Comparison of ENCODE assay signal across 19 cellular contexts in the genomic region with DNA sequence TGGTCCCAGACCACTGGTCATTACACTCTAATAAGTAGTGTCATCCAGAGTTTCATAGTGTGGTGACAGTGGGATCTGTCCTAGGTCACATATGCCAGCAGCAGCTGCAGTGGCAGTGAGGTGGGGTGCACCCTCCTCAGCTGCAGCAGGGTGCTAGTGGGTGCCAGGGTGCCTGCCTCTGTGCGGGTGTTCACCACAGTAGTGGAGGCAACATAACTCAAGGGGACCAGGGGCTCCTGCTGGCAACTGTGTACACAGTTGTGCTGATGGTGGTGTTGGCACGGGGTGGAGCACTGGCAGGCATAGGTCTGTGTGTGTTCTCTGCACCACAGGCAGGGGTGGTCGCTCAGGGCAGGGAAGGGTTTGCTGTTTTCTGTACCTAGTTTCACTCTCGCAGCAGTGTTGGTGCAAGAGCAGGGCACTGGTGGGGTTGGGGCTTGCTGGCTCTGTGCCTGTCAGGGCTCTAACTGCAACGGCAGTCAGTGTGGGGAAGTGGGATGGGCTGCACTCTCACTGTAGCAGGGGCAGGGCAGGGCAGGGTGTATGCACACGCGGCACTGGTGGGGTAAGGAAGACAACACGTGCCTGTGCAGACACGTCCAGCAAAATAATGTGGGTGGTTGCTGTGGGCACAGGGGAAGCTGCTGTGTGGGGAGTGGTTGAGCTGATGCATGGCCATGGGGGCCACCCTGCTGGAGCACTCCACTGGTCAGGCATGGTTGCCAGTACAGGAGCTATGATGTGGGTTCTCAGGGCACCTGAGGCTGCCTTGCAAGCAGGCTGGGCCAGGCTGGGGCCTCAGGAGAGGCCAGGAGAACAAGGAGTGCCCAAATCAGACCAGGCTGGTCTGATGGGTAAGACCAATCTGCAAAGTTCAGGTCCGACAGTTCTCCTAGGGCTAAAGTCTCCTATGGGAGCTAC.
"Had no signal": no experiment of that assay in that cellular context is flagged by ENCODE, and none has a peak within 500 bp of the region (broad histone marks: within the 10 kb centered on the region; RNA-seq: fewer than 3 reads in every experiment).

No MANE protein-coding gene starts in this region.

- H3K4me1 Mint-ChIP-seq: endodermal cell; natural killer cell; stimulated activated effector memory CD8-positive, alpha-beta T cell treated with anti-CD3 and anti-CD28 coated beads, Interleukin-12 subunit alpha, Interleukin-12 subunit beta, amount 100 ng/mL, for 72 hours had no signal

- DNase-seq: effector CD4-positive, alpha-beta T cell; endodermal cell; erythroblast; foreskin keratinocyte; kidney glomerular epithelial cell; mammary epithelial cell; natural killer cell; psoas muscle; retina; stimulated activated CD4-positive, alpha-beta T cell treated with anti-CD3 and anti-CD28 coated beads, Interleukin-4, amount 100 ng/mL, for 1 hour; stimulated activated CD8-positive, alpha-beta memory T cell treated with anti-CD3 and anti-CD28 coated beads, Interleukin-4, amount 100 ng/mL, for 48 hours; trophoblast cell; uterus had no signal

- H3K36me3 Mint-ChIP-seq: natural killer cell; stimulated activated effector memory CD8-positive, alpha-beta T cell treated with anti-CD3 and anti-CD28 coated beads, Interleukin-12 subunit alpha, Interleukin-12 subunit beta, amount 100 ng/mL, for 72 hours had no signal

- H3K27ac Mint-ChIP-seq: endodermal cell; natural killer cell; stimulated activated effector memory CD8-positive, alpha-beta T cell treated with anti-CD3 and anti-CD28 coated beads, Interleukin-12 subunit alpha, Interleukin-12 subunit beta, amount 100 ng/mL, for 72 hours; stimulated activated naive CD8-positive, alpha-beta T cell treated with anti-CD3 and anti-CD28 coated beads, Interleukin-15, Interleukin-2, amounts not matched to agents 100 ng/mL and 50 ng/mL, for 24 hours had no signal

- FAIRE-seq: endothelial cell of umbilical vein had no signal

- H3K27me3 Mint-ChIP-seq: stimulated activated naive CD8-positive, alpha-beta T cell treated with anti-CD3 and anti-CD28 coated beads, Interleukin-15, Interleukin-2, amounts not matched to agents 100 ng/mL and 50 ng/mL, for 24 hours had no signal

- H3K4me1 ChIP-seq: psoas muscle, right lobe of liver, uterus had no signal

- ATAC-seq: foreskin keratinocyte; mucosa of descending colon; psoas muscle; stimulated activated effector memory CD8-positive, alpha-beta T cell treated with anti-CD3 and anti-CD28 coated beads, Interleukin-12 subunit alpha, Interleukin-12 subunit beta, amount 100 ng/mL, for 72 hours had no signal

- H3K27ac ChIP-seq: coronary artery, foreskin keratinocyte, psoas muscle, right lobe of liver, uterus had no signal

- H3K4me3 ChIP-seq: coronary artery, mucosa of descending colon, psoas muscle, right lobe of liver, uterus had no signal

- H3K36me3 ChIP-seq: right lobe of liver, uterus had no signal

- H3K9me3 ChIP-seq: mucosa of descending colon, right lobe of liver, uterus had no signal

- H3K4me3 Mint-ChIP-seq: endodermal cell; natural killer cell; stimulated activated effector memory CD8-positive, alpha-beta T cell treated with anti-CD3 and anti-CD28 coated beads, Interleukin-12 subunit alpha, Interleukin-12 subunit beta, amount 100 ng/mL, for 72 hours; stimulated activated naive CD8-positive, alpha-beta T cell treated with anti-CD3 and anti-CD28 coated beads, Interleukin-15, Interleukin-2, amounts not matched to agents 100 ng/mL and 50 ng/mL, for 24 hours had no signal

- H3K27me3 ChIP-seq: right lobe of liver, uterus had no signal
